ENCODE assay signal across 8 cellular contexts in genomic region chr1:155050560-155051341, GRCh38. TPM values are rescaled to one million over a fixed set of nuclear protein-coding genes. Genes with fewer than 3 reads are reported as not detected.
A peak's percentile ranks its signal among the peaks of the same experiment; 100 is the strongest.
DNase-seq lines count a peak whose midpoint lies in the region; ATAC-seq and TF ChIP-seq lines count a peak whose summit lies in the region.

A gene with protein sequence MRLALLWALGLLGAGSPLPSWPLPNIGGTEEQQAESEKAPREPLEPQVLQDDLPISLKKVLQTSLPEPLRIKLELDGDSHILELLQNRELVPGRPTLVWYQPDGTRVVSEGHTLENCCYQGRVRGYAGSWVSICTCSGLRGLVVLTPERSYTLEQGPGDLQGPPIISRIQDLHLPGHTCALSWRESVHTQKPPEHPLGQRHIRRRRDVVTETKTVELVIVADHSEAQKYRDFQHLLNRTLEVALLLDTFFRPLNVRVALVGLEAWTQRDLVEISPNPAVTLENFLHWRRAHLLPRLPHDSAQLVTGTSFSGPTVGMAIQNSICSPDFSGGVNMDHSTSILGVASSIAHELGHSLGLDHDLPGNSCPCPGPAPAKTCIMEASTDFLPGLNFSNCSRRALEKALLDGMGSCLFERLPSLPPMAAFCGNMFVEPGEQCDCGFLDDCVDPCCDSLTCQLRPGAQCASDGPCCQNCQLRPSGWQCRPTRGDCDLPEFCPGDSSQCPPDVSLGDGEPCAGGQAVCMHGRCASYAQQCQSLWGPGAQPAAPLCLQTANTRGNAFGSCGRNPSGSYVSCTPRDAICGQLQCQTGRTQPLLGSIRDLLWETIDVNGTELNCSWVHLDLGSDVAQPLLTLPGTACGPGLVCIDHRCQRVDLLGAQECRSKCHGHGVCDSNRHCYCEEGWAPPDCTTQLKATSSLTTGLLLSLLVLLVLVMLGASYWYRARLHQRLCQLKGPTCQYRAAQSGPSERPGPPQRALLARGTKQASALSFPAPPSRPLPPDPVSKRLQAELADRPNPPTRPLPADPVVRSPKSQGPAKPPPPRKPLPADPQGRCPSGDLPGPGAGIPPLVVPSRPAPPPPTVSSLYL (plus strand): TSS chr1:155051316. CDS start chr1:155051387, 71 bp downstream.

- H3K27me3 Mint-ChIP-seq in chondrocyte (ENCODE audit: low read depth), result no peaks in the 10 kb centered on the region

- peaks cover 2% of the 10 kb centered on the region for H3K36me3 Mint-ChIP-seq in chondrocyte (ENCODE audit: low read depth)

- peaks cover 27% of the 10 kb centered on the region for H3K4me1 Mint-ChIP-seq in chondrocyte (ENCODE audit: low read depth)

- H3K4me3 Mint-ChIP-seq in chondrocyte (ENCODE audit: unreplicated experiment), result peak within 1 kb of the TSS; percentile 79

- peak; percentile 55 for ATAC-seq in HG02973 (IDR thresholded peaks at IDR 0.05; ENCODE audit: unreplicated experiment)

- peak within 1 kb of the TSS; percentile 90 for H3K27ac Mint-ChIP-seq in chondrocyte (ENCODE audit: unreplicated experiment)

- TF ChIP-seq CTCF in chondrocyte (IDR thresholded peaks at IDR 0.05), result peak; percentile 100

- no peaks in the 10 kb centered on the region for H3K9me3 Mint-ChIP-seq in chondrocyte (ENCODE audit: low read depth)

- DNase-seq in NCI-H187 (lab: John Stamatoyannopoulos, UW) (peak; percentile 70 to 87), NCI-H187 treated with DMSO at 0.1 percent for 48 hours (lab: John Stamatoyannopoulos, UW) (no peak), NCI-H2227 (lab: John Stamatoyannopoulos, UW; ENCODE audit: unreplicated experiment) (peak; percentile 90), chondrocyte (ENCODE audit: low spot score) (no peak), kidney tubule cell (ENCODE audit: low spot score) (peak; percentile 83)
- peak; percentile 88 for DNase-seq in activated CD4-positive, CD25-positive, alpha-beta regulatory T cell treated with anti-CD3 and anti-CD28 coated beads, Interleukin-2, amount 50 U/mL, for 72 hours
- DNase-seq in stimulated activated CD4-positive, alpha-beta T cell treated with anti-CD3 and anti-CD28 coated beads, Interleukin-1b, Interleukin-23, amount 100 ng/mL, for 24 hours (ENCODE audit: low read depth in 4 of 4, low spot score in 1 of 4), result peak; percentile 56 to 73 (median 64)

RNA-seq across cellular contexts. Expression of the gene that starts here (rescaled TPM):
- 73.7 to 91.1 TPM (median 75.2 TPM) in 3 replicates for total RNA-seq in chondrocyte

Comparison
In these comparisons a context has a peak if more than half of its experiments do, and no peak if none do; other contexts are left out.
1. DNase-seq: peak in NCI-H187 (2 of 2), NCI-H2227 (single experiment), activated CD4-positive, CD25-positive, alpha-beta regulatory T cell treated with anti-CD3 and anti-CD28 coated beads, Interleukin-2, amount 50 U/mL, for 72 hours (single experiment), kidney tubule cell (single experiment) and stimulated activated CD4-positive, alpha-beta T cell treated with anti-CD3 and anti-CD28 coated beads, Interleukin-1b, Interleukin-23, amount 100 ng/mL, for 24 hours (4 of 4); none in NCI-H187 treated with DMSO at 0.1 percent for 48 hours (single experiment) and chondrocyte (single experiment).